ENCODE assay signal across 9 cellular contexts in the genomic region with DNA sequence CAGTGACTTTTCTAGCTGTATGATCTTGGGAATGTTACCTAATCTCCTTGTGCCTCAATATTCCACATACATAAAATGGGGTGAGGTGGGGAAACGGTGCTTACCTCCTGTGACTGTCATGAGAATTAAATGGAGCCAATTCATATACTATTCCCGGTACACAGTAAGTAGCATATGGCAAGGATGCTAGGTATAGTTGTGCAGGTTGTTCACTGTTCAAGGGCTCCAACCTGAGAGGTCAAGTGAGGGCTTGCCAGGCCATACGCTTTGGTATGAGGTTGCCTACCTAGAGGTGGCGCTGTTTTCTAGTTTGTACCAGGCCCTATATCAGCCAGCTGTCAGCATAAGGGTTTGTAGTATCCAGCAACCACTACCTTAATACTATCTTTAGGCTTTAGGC. TPM values are rescaled to one million over a fixed set of nuclear protein-coding genes. Genes with fewer than 3 reads are reported as not detected.
DNase-seq lines count a peak whose midpoint lies in the region; ATAC-seq, FAIRE-seq and TF ChIP-seq lines count a peak whose summit lies in the region.
"Had no signal": no experiment of that assay in that cellular context is flagged by ENCODE, and none has a peak within 500 bp of the region (broad histone marks: within the 10 kb centered on the region; RNA-seq: fewer than 3 reads in every experiment).

No MANE protein-coding gene starts in this region.

- peak; percentile 82 for FAIRE-seq in GM12891 (lab: Jason Lieb, UNC)

- no peaks in the 10 kb centered on the region for H3K27me3 Mint-ChIP-seq in glutamatergic neuron (ENCODE audit: unreplicated experiment)
- H3K27me3 Mint-ChIP-seq in activated T-helper 2 cell treated with anti-CD3 and anti-CD28 coated beads, Interferon-gamma antibody, Interleukin-2, Interleukin-4, amounts not matched to agents 10 μg/mL and 5 μg/mL and 100 μg/mL, durations not matched to agents 14 hours and 24 hours and 36 hours (ENCODE audit: low read depth) = no peaks in the 10 kb centered on the region
- H3K27me3 Mint-ChIP-seq: IgD-negative memory B cell had no signal

- no peaks in the 10 kb centered on the region for H3K4me1 Mint-ChIP-seq in glutamatergic neuron (ENCODE audit: low read depth, unreplicated experiment)
- peaks cover 59% of the 10 kb centered on the region for H3K4me1 Mint-ChIP-seq in activated T-helper 2 cell treated with anti-CD3 and anti-CD28 coated beads, Interferon-gamma antibody, Interleukin-2, Interleukin-4, amounts not matched to agents 10 μg/mL and 5 μg/mL and 100 μg/mL, durations not matched to agents 14 hours and 24 hours and 36 hours (ENCODE audit: low read depth)

- intact Hi-C loops in activated T-helper 2 cell treated with anti-CD3 and anti-CD28 coated beads, Interferon-gamma antibody, Interleukin-2, Interleukin-4, amounts not matched to agents 10 μg/mL and 5 μg/mL and 100 μg/mL, durations not matched to agents 14 hours and 24 hours and 36 hours (cut with micrococcal nuclease) = no loop called here

- no peak overlapping the region for H3K27ac ChIP-seq in 22Rv1

- H3K36me3 Mint-ChIP-seq in glutamatergic neuron (ENCODE audit: unreplicated experiment) = no peaks in the 10 kb centered on the region
- peaks cover 15% of the 10 kb centered on the region for H3K36me3 Mint-ChIP-seq in activated T-helper 2 cell treated with anti-CD3 and anti-CD28 coated beads, Interferon-gamma antibody, Interleukin-2, Interleukin-4, amounts not matched to agents 10 μg/mL and 5 μg/mL and 100 μg/mL, durations not matched to agents 14 hours and 24 hours and 36 hours (ENCODE audit: low read depth)
- H3K36me3 Mint-ChIP-seq: IgD-negative memory B cell had no signal

- no peaks in the 10 kb centered on the region for H3K9me3 Mint-ChIP-seq in glutamatergic neuron (ENCODE audit: unreplicated experiment)
- no peaks in the 10 kb centered on the region for H3K9me3 Mint-ChIP-seq in activated T-helper 2 cell treated with anti-CD3 and anti-CD28 coated beads, Interferon-gamma antibody, Interleukin-2, Interleukin-4, amounts not matched to agents 10 μg/mL and 5 μg/mL and 100 μg/mL, durations not matched to agents 14 hours and 24 hours and 36 hours
- H3K9me3 Mint-ChIP-seq: IgD-negative memory B cell had no signal

- H3K4me3 Mint-ChIP-seq in glutamatergic neuron (ENCODE audit: unreplicated experiment) = no peak overlapping the region
- H3K4me3 Mint-ChIP-seq in activated T-helper 2 cell treated with anti-CD3 and anti-CD28 coated beads, Interferon-gamma antibody, Interleukin-2, Interleukin-4, amounts not matched to agents 10 μg/mL and 5 μg/mL and 100 μg/mL, durations not matched to agents 14 hours and 24 hours and 36 hours (ENCODE audit: low read depth) = no peak overlapping the region

- TF ChIP-seq POLR2A in GM12891 (IDR thresholded peaks at IDR 0.05; ENCODE audit: low read depth, low read length) = no peak

- ATAC-seq in HG03139 (IDR thresholded peaks at IDR 0.05; ENCODE audit: unreplicated experiment) = no peak

- H3K27ac Mint-ChIP-seq in glutamatergic neuron (ENCODE audit: unreplicated experiment) = no peak overlapping the region
- H3K27ac Mint-ChIP-seq in activated T-helper 2 cell treated with anti-CD3 and anti-CD28 coated beads, Interferon-gamma antibody, Interleukin-2, Interleukin-4, amounts not matched to agents 10 μg/mL and 5 μg/mL and 100 μg/mL, durations not matched to agents 14 hours and 24 hours and 36 hours = no peak overlapping the region
- H3K27ac Mint-ChIP-seq: IgD-negative memory B cell had no signal

- no peak for DNase-seq in GM12891 (ENCODE audit: insufficient read length, low spot score)
- peak; percentile 26 for DNase-seq in RKO (ENCODE audit: low spot score)
- no peak for DNase-seq in glutamatergic neuron
- no peak for DNase-seq in activated T-helper 2 cell treated with anti-CD3 and anti-CD28 coated beads, Interferon-gamma antibody, Interleukin-2, Interleukin-4, amounts not matched to agents 10 μg/mL and 5 μg/mL and 100 μg/mL, durations not matched to agents 14 hours and 24 hours and 36 hours (ENCODE audit: low spot score)
- DNase-seq in NCI-H2171 (lab: John Stamatoyannopoulos, UW) = no peak
- DNase-seq in NCI-H446 (lab: John Stamatoyannopoulos, UW) = no peak

- peak; percentile 51 for TF ChIP-seq CTCF in 22Rv1 (IDR thresholded peaks at IDR 0.05)
- peak; percentile 38 for TF ChIP-seq CTCF in glutamatergic neuron (IDR thresholded peaks at IDR 0.05; ENCODE audit: partially characterized antibody, unreplicated experiment)

TF ChIP-seq in GM12891, 5 proteins besides CTCF, POLR2A, EP300 and RAD21:
- TF ChIP-seq POU2F2 (IDR thresholded peaks at IDR 0.05; ENCODE audit: low read depth, low read length) (no peak), SPI1 (IDR thresholded peaks at IDR 0.05; ENCODE audit: low read depth, low read length) (no peak)

RNA-seq across cellular contexts. Expression of gene BATF, which starts 3.6 kb away (rescaled TPM):
- polyA plus RNA-seq in GM12891 (2012; ENCODE audit: low read depth, missing spikeins) = 74.9 TPM
- total RNA-seq in glutamatergic neuron (ENCODE audit: unreplicated experiment) = not detected
- 152 and 154 TPM in 2 replicates for total RNA-seq in activated T-helper 2 cell treated with anti-CD3 and anti-CD28 coated beads, Interferon-gamma antibody, Interleukin-2, Interleukin-4, amounts not matched to agents 10 μg/mL and 5 μg/mL and 100 μg/mL, durations not matched to agents 14 hours and 24 hours and 36 hours

RNA-seq across cellular contexts. Expression of gene FLVCR2, which starts 59.8 kb away (rescaled TPM):
- polyA plus RNA-seq in GM12891 (2012; ENCODE audit: low read depth, missing spikeins) = 2.1 TPM
- total RNA-seq in glutamatergic neuron (ENCODE audit: unreplicated experiment) = not detected
- 3.2 and 5.9 TPM in 2 replicates for total RNA-seq in activated T-helper 2 cell treated with anti-CD3 and anti-CD28 coated beads, Interferon-gamma antibody, Interleukin-2, Interleukin-4, amounts not matched to agents 10 μg/mL and 5 μg/mL and 100 μg/mL, durations not matched to agents 14 hours and 24 hours and 36 hours

Comparison
In these comparisons a context has a peak if more than half of its experiments do, and no peak if none do; other contexts are left out.
1. RNA of gene BATF, which starts 3.6 kb away (total RNA-seq): 152 to 154 TPM in activated T-helper 2 cell treated with anti-CD3 and anti-CD28 coated beads, Interferon-gamma antibody, Interleukin-2, Interleukin-4, amounts not matched to agents 10 μg/mL and 5 μg/mL and 100 μg/mL, durations not matched to agents 14 hours and 24 hours and 36 hours; not detected in glutamatergic neuron (single experiment); every median in the first group is over 100 times any median in the second.